In the genomic region with DNA sequence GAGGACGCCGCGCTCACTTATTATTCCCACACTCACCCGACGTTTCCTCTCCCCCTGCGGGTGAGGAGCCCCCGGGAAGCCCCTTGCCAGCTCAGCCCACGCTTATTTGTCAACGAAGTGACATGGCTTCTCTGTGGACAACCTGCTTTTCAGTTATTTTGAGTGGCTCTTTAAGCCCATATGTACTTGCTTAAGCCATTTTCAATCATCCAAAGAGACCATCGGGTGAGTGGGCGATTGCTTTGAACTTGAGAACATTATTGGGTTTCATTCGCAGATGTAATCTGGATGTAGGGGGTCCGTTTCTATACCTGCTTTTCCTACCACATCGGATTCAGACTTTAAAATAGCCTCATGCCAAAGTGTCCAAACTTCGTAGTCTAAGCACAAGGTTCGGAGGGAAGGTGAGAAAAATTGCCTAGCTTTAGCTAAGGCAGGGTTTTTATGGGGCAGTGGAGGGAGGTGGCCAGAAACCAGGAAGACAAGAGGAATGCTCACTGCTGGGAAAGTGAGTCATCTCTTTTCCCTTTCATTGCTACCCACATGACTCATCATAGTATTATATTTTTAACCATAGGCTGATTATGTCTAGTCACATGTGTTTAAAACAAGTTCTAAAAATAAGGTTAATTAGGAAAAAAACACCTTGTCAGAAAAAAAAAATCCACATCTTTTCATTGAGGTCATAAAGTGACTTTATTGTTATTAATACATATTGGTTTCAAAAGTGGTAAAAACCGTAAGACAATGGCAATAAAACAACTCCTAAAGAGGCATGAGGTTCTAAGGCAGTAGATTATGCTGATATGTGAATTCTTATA, we compare ENCODE assay signal across 9 cellular contexts.
A peak's percentile ranks its signal among the peaks of the same experiment; 100 is the strongest.
DNase-seq lines count a peak whose midpoint lies in the region; ATAC-seq, FAIRE-seq and TF ChIP-seq lines count a peak whose summit lies in the region.
"Had no signal": no experiment of that assay in that cellular context is flagged by ENCODE, and none has a peak within 500 bp of the region (broad histone marks: within the 10 kb centered on the region; RNA-seq: fewer than 3 reads in every experiment).

No MANE protein-coding gene starts in this region.

- peak overlapping the region; percentile 35 for H2AFZ ChIP-seq in astrocyte (ENCODE audit: low read depth, low read length)

- no peak for TF ChIP-seq CTCF in astrocyte (IDR thresholded peaks at IDR 0.05; ENCODE audit: insufficient read depth, low read depth, low read length)

- H3K4me2 ChIP-seq in astrocyte (ENCODE audit: low read length), result peak overlapping the region; percentile 67

- no peaks in the 10 kb centered on the region for H3K79me2 ChIP-seq in astrocyte (ENCODE audit: insufficient read depth, low read length)

- ATAC-seq in HG03432 (IDR thresholded peaks at IDR 0.05; ENCODE audit: unreplicated experiment) (peak; percentile 64), GM19397 (IDR thresholded peaks at IDR 0.05; ENCODE audit: unreplicated experiment) (no peak), GM21717 (IDR thresholded peaks at IDR 0.05; ENCODE audit: unreplicated experiment) (no peak)

- peak; percentile 78 for DNase-seq in AG08396 (ENCODE audit: low spot score)
- peak; percentile 96 for DNase-seq in astrocyte (ENCODE audit: low read depth)
- peak; percentile 68 for DNase-seq in left kidney (ENCODE audit: low read depth, low spot score)
- DNase-seq in NCI-H2107 (lab: John Stamatoyannopoulos, UW), result no peak
- no peak for DNase-seq in activated CD8-positive, alpha-beta memory T cell treated with anti-CD3 and anti-CD28 coated beads, Interleukin-2, amount 50 U/mL, for 4 hours
- DNase-seq: NCI-H446 treated with DMSO at 0.1 percent for 48 hours had no signal

- no peak overlapping the region for H3K4me3 ChIP-seq in astrocyte (ENCODE audit: insufficient read depth, low read depth, low read length)

- H4K20me1 ChIP-seq in astrocyte (ENCODE audit: insufficient read depth, low read length), result no peaks in the 10 kb centered on the region

- H3K4me3 Mint-ChIP-seq in astrocyte (ENCODE audit: unreplicated experiment), result no peak overlapping the region

- no peaks in the 10 kb centered on the region for H3K36me3 ChIP-seq in astrocyte (ENCODE audit: insufficient read depth, low read length)

- H3K27ac ChIP-seq in astrocyte (ENCODE audit: low read depth, low read length), result peak overlapping the region; percentile 95

- H3K9ac ChIP-seq in astrocyte (ENCODE audit: low read length), result peak overlapping the region; percentile 80

- H3K27me3 Mint-ChIP-seq in astrocyte (ENCODE audit: low read depth, unreplicated experiment), result no peaks in the 10 kb centered on the region

- H3K27ac Mint-ChIP-seq in astrocyte (ENCODE audit: unreplicated experiment), result peak overlapping the region; percentile 100

- peak; percentile 98 for FAIRE-seq in astrocyte (lab: Jason Lieb, UNC)

- no peaks in the 10 kb centered on the region for H3K27me3 ChIP-seq in astrocyte (ENCODE audit: insufficient read depth, low read length)

- peaks cover 34% of the 10 kb centered on the region for H3K4me1 ChIP-seq in astrocyte (ENCODE audit: insufficient read depth, low read length)

- no peaks in the 10 kb centered on the region for H3K36me3 Mint-ChIP-seq in astrocyte (ENCODE audit: low read depth, unreplicated experiment)

- peaks cover 48% of the 10 kb centered on the region for H3K4me1 Mint-ChIP-seq in astrocyte (ENCODE audit: low read depth, unreplicated experiment)

- no peaks in the 10 kb centered on the region for H3K9me3 ChIP-seq in astrocyte (ENCODE audit: insufficient read depth, low read depth, low read length)

- H3K9me3 Mint-ChIP-seq in astrocyte (ENCODE audit: unreplicated experiment), result no peaks in the 10 kb centered on the region

Comparison
In these comparisons a context has a peak if more than half of its experiments do, and no peak if none do; other contexts are left out.
1. DNase-seq: peak in AG08396 (single experiment), astrocyte (single experiment) and left kidney (single experiment); none in NCI-H2107 (single experiment) and activated CD8-positive, alpha-beta memory T cell treated with anti-CD3 and anti-CD28 coated beads, Interleukin-2, amount 50 U/mL, for 4 hours (single experiment).